14 cellular contexts compared by ENCODE assay signal in the genomic region with DNA sequence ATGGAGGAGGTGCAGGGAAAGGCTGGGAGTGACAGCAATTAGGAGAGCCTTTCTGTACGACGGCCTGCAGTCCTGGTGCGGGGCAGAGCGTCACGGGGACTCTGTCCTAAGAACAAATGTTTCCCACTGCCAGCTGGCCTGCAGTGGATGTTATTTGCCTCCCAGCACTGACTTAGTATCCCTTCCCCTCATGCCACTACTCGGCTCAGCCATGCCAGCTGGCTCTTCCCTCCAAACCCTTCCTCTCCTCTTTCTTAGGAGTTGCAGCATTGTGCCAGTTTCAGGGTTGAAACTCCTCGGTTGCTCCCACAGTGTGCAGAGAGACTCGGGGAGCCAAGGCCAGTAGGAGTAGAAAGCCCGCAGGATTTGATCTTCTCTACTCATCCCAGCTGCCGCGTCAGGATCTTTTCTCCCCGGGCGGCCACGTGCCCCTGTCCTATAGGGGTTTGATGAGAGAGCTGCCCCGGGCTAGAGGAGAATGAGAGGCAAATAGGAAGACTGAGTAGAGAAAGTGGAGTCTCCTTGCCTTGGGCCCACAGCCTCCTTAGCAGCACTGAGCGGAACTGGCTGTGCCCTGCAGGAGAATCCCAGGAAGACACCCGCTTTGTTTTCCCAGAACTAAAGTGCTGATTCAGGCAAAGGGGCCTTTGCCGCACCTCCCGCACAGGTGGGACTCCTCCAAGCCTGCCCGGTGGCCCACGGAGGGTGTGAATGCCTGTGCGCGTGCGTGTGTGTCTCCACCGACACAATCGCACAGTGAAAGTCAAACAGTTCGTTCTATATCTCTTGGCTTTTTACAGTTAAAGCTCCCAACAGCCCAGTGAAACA.
"Had no signal": no experiment of that assay in that cellular context is flagged by ENCODE, and none has a peak within 500 bp of the region (broad histone marks: within the 10 kb centered on the region; RNA-seq: fewer than 3 reads in every experiment).

No MANE protein-coding gene starts in this region.

- DNase-seq: activated CD4-positive, alpha-beta memory T cell treated with anti-CD3 and anti-CD28 coated beads for 36 hours; activated effector memory CD4-positive, alpha-beta T cell treated with anti-CD3 and anti-CD28 coated beads, Interleukin-2, amount 50 U/mL, for 16 hours; activated T-cell treated with anti-CD3 and anti-CD28 coated beads, Interleukin-2, amount 50 U/mL, for 4 hours; amniotic stem cell; foreskin keratinocyte; heart right ventricle; kidney glomerular epithelial cell; naive thymus-derived CD8-positive, alpha-beta T cell; small intestine; T-cell; T1000; tibial artery; uterus had no signal

- H3K9me3 Mint-ChIP-seq: activated CD4-positive, alpha-beta memory T cell treated with anti-CD3 and anti-CD28 coated beads for 36 hours; activated T-cell treated with anti-CD3 and anti-CD28 coated beads, Interleukin-2, amount 50 U/mL, for 4 hours had no signal

- H3K4me1 Mint-ChIP-seq: naive thymus-derived CD8-positive, alpha-beta T cell; T-cell had no signal

- H3K36me3 Mint-ChIP-seq: activated CD4-positive, alpha-beta memory T cell treated with anti-CD3 and anti-CD28 coated beads for 36 hours; activated naive CD4-positive, alpha-beta T cell treated with anti-CD3 and anti-CD28 coated beads, Interleukin-2, amount 50 U/mL, for 72 hours; naive thymus-derived CD8-positive, alpha-beta T cell; T-cell had no signal

- H3K27ac Mint-ChIP-seq: activated CD4-positive, alpha-beta memory T cell treated with anti-CD3 and anti-CD28 coated beads for 36 hours; activated naive CD4-positive, alpha-beta T cell treated with anti-CD3 and anti-CD28 coated beads, Interleukin-2, amount 50 U/mL, for 72 hours; naive thymus-derived CD8-positive, alpha-beta T cell; T-cell had no signal

- H3K4me3 Mint-ChIP-seq: activated CD4-positive, alpha-beta memory T cell treated with anti-CD3 and anti-CD28 coated beads for 36 hours; activated T-cell treated with anti-CD3 and anti-CD28 coated beads, Interleukin-2, amount 50 U/mL, for 4 hours; naive thymus-derived CD8-positive, alpha-beta T cell; T-cell had no signal

- H3K27me3 Mint-ChIP-seq: activated CD4-positive, alpha-beta memory T cell treated with anti-CD3 and anti-CD28 coated beads for 36 hours; T-cell had no signal

- ATAC-seq: activated naive CD4-positive, alpha-beta T cell treated with anti-CD3 and anti-CD28 coated beads, Interleukin-2, amount 50 U/mL, for 72 hours; activated T-cell treated with anti-CD3 and anti-CD28 coated beads, Interleukin-2, amount 50 U/mL, for 4 hours; foreskin keratinocyte; heart right ventricle; naive thymus-derived CD8-positive, alpha-beta T cell; T-cell had no signal
